22 cellular contexts compared by ENCODE assay signal in genomic region chr7:94605031-94605430, GRCh38. TPM values are rescaled to one million over a fixed set of nuclear protein-coding genes. Genes with fewer than 3 reads are reported as not detected.
A peak's percentile ranks its signal among the peaks of the same experiment; 100 is the strongest.
DNase-seq lines count a peak whose midpoint lies in the region; ATAC-seq and TF ChIP-seq lines count a peak whose summit lies in the region.
"Had no signal": no experiment of that assay in that cellular context is flagged by ENCODE, and none has a peak within 500 bp of the region (broad histone marks: within the 10 kb centered on the region; RNA-seq: fewer than 3 reads in every experiment).

No MANE protein-coding gene starts in this region.

- no peak overlapping the region for H3K4me2 ChIP-seq in mammary epithelial cell (ENCODE audit: insufficient read depth, low read depth, low read length)

- H3K9me3 ChIP-seq in mammary epithelial cell (replicated peaks; ENCODE audit: insufficient read depth, low read length), result no peaks in the 10 kb centered on the region
- H3K9me3 ChIP-seq: thyroid gland had no signal

- H3K27ac Mint-ChIP-seq in MCF 10A (ENCODE audit: low read depth, unreplicated experiment), result no peak overlapping the region
- H3K27ac Mint-ChIP-seq: activated CD4-positive, alpha-beta memory T cell treated with anti-CD3 and anti-CD28 coated beads, Interleukin-2, amount 10 ng/mL, durations not matched to agents 7 days and 5 days had no signal

- H3K4me1 Mint-ChIP-seq in MCF 10A (ENCODE audit: insufficient read depth, unreplicated experiment), result peaks cover 7% of the 10 kb centered on the region
- H3K4me1 Mint-ChIP-seq: activated CD4-positive, alpha-beta memory T cell treated with anti-CD3 and anti-CD28 coated beads, Interleukin-2, amount 10 ng/mL, durations not matched to agents 7 days and 5 days had no signal

- POLR2A ChIA-PET in MCF 10A (lab: Yijun Ruan, JAX), result no interaction called here

- intact Hi-C loops in mammary epithelial cell (cut with micrococcal nuclease) (no loop called here), MCF 10A (cut with micrococcal nuclease) (no loop called here)

- CTCF ChIA-PET in mammary epithelial cell (lab: Charles Lee; ENCODE audit: low non-redundant PET), result no interaction called here
- CTCF ChIA-PET in MCF 10A (lab: Yijun Ruan, JAX), result no interaction called here

- no peak overlapping the region for H3K9ac ChIP-seq in mammary epithelial cell (ENCODE audit: insufficient read depth, low read length)

- H3K27me3 ChIP-seq in mammary epithelial cell (ENCODE audit: insufficient read depth, low read length), result no peaks in the 10 kb centered on the region
- H3K27me3 ChIP-seq: thyroid gland had no signal

- H4K20me1 ChIP-seq in mammary epithelial cell (ENCODE audit: insufficient read depth, low read length), result no peaks in the 10 kb centered on the region

- in situ Hi-C loops in mammary epithelial cell (cut with MboI; ENCODE audit: low sequenced_read_pairs in 2 of 2), result no loop called here

- no peaks in the 10 kb centered on the region for H3K4me1 ChIP-seq in mammary epithelial cell (ENCODE audit: insufficient read depth, low read length)
- H3K4me1 ChIP-seq: thyroid gland had no signal

- WGBS in mammary epithelial cell (ENCODE audit: low coverage, missing lambda C conversion rate), result 100% methylated on average over 1 of the region's 1 CpG

- no peak overlapping the region for H3K4me3 Mint-ChIP-seq in MCF 10A (ENCODE audit: unreplicated experiment)
- H3K4me3 Mint-ChIP-seq: activated CD4-positive, alpha-beta memory T cell treated with anti-CD3 and anti-CD28 coated beads, Interleukin-2, amount 10 ng/mL, durations not matched to agents 7 days and 5 days had no signal

- DNase-seq in mammary epithelial cell (peak; percentile 1), MCF 10A (ENCODE audit: unreplicated experiment) (no peak), NCI-H526 (lab: John Stamatoyannopoulos, UW) (no peak), NCI-H187 (lab: John Stamatoyannopoulos, UW) (no peak), RPMI8226 (no peak)
- no peak for DNase-seq in activated CD4-positive, alpha-beta T cell treated with anti-CD3 and anti-CD28 coated beads for 4 hours
- DNase-seq: activated CD4-positive, alpha-beta memory T cell treated with anti-CD3 and anti-CD28 coated beads, Interleukin-2, amount 10 ng/mL, durations not matched to agents 7 days and 5 days; activated T-cell treated with anti-CD3 and anti-CD28 coated beads, Interleukin-2, amount 50 U/mL, for 48 hours; C1 segment of cervical spinal cord; effector CD4-positive, alpha-beta T cell; H7; hypothalamus; NCI-H2029; NCI-H510A treated with DMSO at 0.1 percent for 48 hours; occipital lobe; OCI-M1; stimulated activated CD4-positive, alpha-beta T cell treated with anti-CD3 and anti-CD28 coated beads, Interleukin-4, amount 100 ng/mL, for 4 hours; thyroid gland had no signal

- H3K27ac ChIP-seq in mammary epithelial cell (ENCODE audit: insufficient read depth, low read depth, low read length), result no peak overlapping the region
- H3K27ac ChIP-seq: 22Rv1, SK-N-MC, thyroid gland had no signal

- H3K4me3 ChIP-seq in mammary epithelial cell (replicated peaks in 1 of 3; ENCODE audit: insufficient read depth in 1 of 3, low read depth in 2 of 3, low read length in 3 of 3), result no peak overlapping the region
- H3K4me3 ChIP-seq: SK-N-MC, thyroid gland had no signal

- no peaks in the 10 kb centered on the region for H3K27me3 Mint-ChIP-seq in MCF 10A (ENCODE audit: insufficient read depth, unreplicated experiment)

- H3K9me3 Mint-ChIP-seq in MCF 10A (ENCODE audit: unreplicated experiment), result no peaks in the 10 kb centered on the region
- H3K9me3 Mint-ChIP-seq: activated CD4-positive, alpha-beta memory T cell treated with anti-CD3 and anti-CD28 coated beads, Interleukin-2, amount 10 ng/mL, durations not matched to agents 7 days and 5 days had no signal

- H3K79me2 ChIP-seq in mammary epithelial cell (ENCODE audit: insufficient read depth, low read length), result peaks cover 3% of the 10 kb centered on the region

- BruUV-seq in mammary epithelial cell (replicated peaks; lab: Mats Ljungman, UMichigan) (no TSS peak), MCF 10A (replicated peaks; lab: Mats Ljungman, UMichigan) (no TSS peak)

- dilution Hi-C loops in mammary epithelial cell (cut with HindIII; ENCODE audit: low sequenced_read_pairs), result no loop called here

- no peak overlapping the region for H2AFZ ChIP-seq in mammary epithelial cell (ENCODE audit: low read depth, low read length)

- TF ChIP-seq CTCF in mammary epithelial cell (conservative IDR thresholded peaks at IDR 0.05 in 1 of 2, IDR thresholded peaks at IDR 0.05 in 1 of 2; ENCODE audit: extremely low read depth in 1 of 2, insufficient read depth in 1 of 2, low read depth in 1 of 2, low read length in 2 of 2) (no peak), MCF 10A (IDR thresholded peaks at IDR 0.05; ENCODE audit: unreplicated experiment) (no peak)

- H3K36me3 Mint-ChIP-seq in MCF 10A (ENCODE audit: insufficient read depth, unreplicated experiment), result no peaks in the 10 kb centered on the region

- peak; percentile 91 for ATAC-seq in HG02870 (IDR thresholded peaks at IDR 0.05; ENCODE audit: unreplicated experiment)
- ATAC-seq in HG03565 (IDR thresholded peaks at IDR 0.05; ENCODE audit: unreplicated experiment), result peak; percentile 85

- peaks cover 3% of the 10 kb centered on the region for H3K36me3 ChIP-seq in mammary epithelial cell (ENCODE audit: insufficient read depth, low read length)

RNA-seq across cellular contexts. Expression of gene SGCE, which starts 50.9 kb away (rescaled TPM):
- total RNA-seq in mammary epithelial cell, result 10 to 100 TPM; 61.3 to 74.7 TPM
- polyA plus RNA-seq in mammary epithelial cell, result 37.1 TPM
- 20.8 TPM for polyA minus RNA-seq in mammary epithelial cell
- total RNA-seq in MCF 10A (2022), result 39.4 and 48.9 TPM in 2 replicates
